8 cellular contexts compared by ENCODE assay signal in genomic region chr5:151079838-151080619, GRCh38. TPM values are rescaled to one million over a fixed set of nuclear protein-coding genes. Genes with fewer than 3 reads are reported as not detected.
DNase-seq lines count a peak whose midpoint lies in the region; ATAC-seq, FAIRE-seq and TF ChIP-seq lines count a peak whose summit lies in the region.

No MANE protein-coding gene starts in this region.

- peak overlapping the region; percentile 88 for H3K4me3 ChIP-seq in GM08714 (ENCODE audit: low read length)
- peak overlapping the region; percentile 89 for H3K4me3 ChIP-seq in Loucy (ENCODE audit: low read length, poor library complexity, severe bottlenecking)
- peak overlapping the region; percentile 80 for H3K4me3 ChIP-seq in astrocyte (ENCODE audit: insufficient read depth, low read depth, low read length)
- peak overlapping the region; percentile 82 to 88 (median 86) for H3K4me3 ChIP-seq in subcutaneous abdominal adipose tissue (ENCODE audit: low read depth in 1 of 5, low read length in 5 of 5)

- H4K20me1 ChIP-seq in Loucy (ENCODE audit: insufficient read depth, low read length, poor library complexity, severe bottlenecking), result peaks cover 51% of the 10 kb centered on the region
- peaks cover 16% of the 10 kb centered on the region for H4K20me1 ChIP-seq in astrocyte (ENCODE audit: insufficient read depth, low read length)

- H3K9me3 Mint-ChIP-seq in astrocyte (ENCODE audit: unreplicated experiment), result peaks cover 2% of the 10 kb centered on the region

- H3K9ac ChIP-seq in Loucy (ENCODE audit: low read depth, low read length, poor library complexity, severe bottlenecking), result peak overlapping the region; percentile 91
- peak overlapping the region; percentile 99 for H3K9ac ChIP-seq in astrocyte (ENCODE audit: low read length)
- peak overlapping the region; percentile 73 to 99 (median 95) for H3K9ac ChIP-seq in subcutaneous abdominal adipose tissue (ENCODE audit: low read length in 5 of 5)

- 0 out of 2 replicates have a peak, but pooled peaks cover 3% of the 10 kb centered on the region for H3F3A ChIP-seq in Loucy (ENCODE audit: low read depth)

- H3K36me3 Mint-ChIP-seq in astrocyte (ENCODE audit: low read depth, unreplicated experiment), result peaks cover 6% of the 10 kb centered on the region

- DNase-seq in astrocyte (ENCODE audit: low read depth) (peak; percentile 73), NCI-H1092 (lab: John Stamatoyannopoulos, UW) (no peak)

- peaks cover 67% of the 10 kb centered on the region for H3K4me1 ChIP-seq in Loucy (ENCODE audit: insufficient read depth, low read length, poor library complexity, severe bottlenecking)
- H3K4me1 ChIP-seq in astrocyte (ENCODE audit: insufficient read depth, low read length), result peaks cover 53% of the 10 kb centered on the region
- peaks cover 27 to 79% (median 71%) of the 10 kb centered on the region in 5 donors for H3K4me1 ChIP-seq in subcutaneous abdominal adipose tissue (ENCODE audit: control insufficient read depth in 5 of 5, insufficient read depth in 5 of 5, low read length in 5 of 5)

- H3K27me3 Mint-ChIP-seq in astrocyte (ENCODE audit: low read depth, unreplicated experiment), result no peaks in the 10 kb centered on the region

- H3K79me2 ChIP-seq in Loucy (ENCODE audit: insufficient read depth, low read length) (peaks cover 75% of the 10 kb centered on the region), astrocyte (ENCODE audit: insufficient read depth, low read length) (peaks cover 46% of the 10 kb centered on the region)

- H3K27ac ChIP-seq in astrocyte (ENCODE audit: low read depth, low read length) (peak overlapping the region; percentile 99), layer of hippocampus (ENCODE audit: low read depth, low read length) (peak overlapping the region; percentile 99), subcutaneous abdominal adipose tissue (ENCODE audit: low read depth, low read length) (peak overlapping the region; percentile 100)

- FAIRE-seq in astrocyte (lab: Jason Lieb, UNC), result peak; percentile 89

- H3K27me3 ChIP-seq in Loucy (ENCODE audit: insufficient read depth, low read length, poor library complexity, severe bottlenecking) (no peaks in the 10 kb centered on the region), astrocyte (ENCODE audit: insufficient read depth, low read length) (no peaks in the 10 kb centered on the region), layer of hippocampus (ENCODE audit: control insufficient read depth, insufficient read depth, low read length) (no peaks in the 10 kb centered on the region), subcutaneous abdominal adipose tissue (ENCODE audit: control insufficient read depth in 5 of 5, insufficient read depth in 4 of 5, low read length in 5 of 5) (peaks cover 0 to 2% (median 0%) of the 10 kb centered on the region in 5 donors)

- H3K4me3 Mint-ChIP-seq in astrocyte (ENCODE audit: unreplicated experiment), result peak overlapping the region; percentile 87

- no peaks in the 10 kb centered on the region for H3K9me3 ChIP-seq in Loucy (ENCODE audit: insufficient read depth, low read depth, low read length)
- H3K9me3 ChIP-seq in astrocyte (ENCODE audit: insufficient read depth, low read depth, low read length), result no peaks in the 10 kb centered on the region
- H3K9me3 ChIP-seq in subcutaneous abdominal adipose tissue (ENCODE audit: control insufficient read depth in 5 of 5, low read length in 5 of 5), result no peaks in the 10 kb centered on the region

- H3K4me1 Mint-ChIP-seq in astrocyte (ENCODE audit: low read depth, unreplicated experiment), result peaks cover 36% of the 10 kb centered on the region

- TF ChIP-seq CTCF in Loucy (conservative IDR thresholded peaks at IDR 0.05; ENCODE audit: low read length) (no peak), astrocyte (IDR thresholded peaks at IDR 0.05; ENCODE audit: insufficient read depth, low read depth, low read length) (no peak)

- ATAC-seq in HG02678 (IDR thresholded peaks at IDR 0.05; ENCODE audit: unreplicated experiment) (no peak), GM18909 (IDR thresholded peaks at IDR 0.05; ENCODE audit: poor library complexity, unreplicated experiment) (no peak)

- H3K9me2 ChIP-seq in Loucy (replicated peaks; ENCODE audit: low read depth, low read length), result no peaks in the 10 kb centered on the region

- peak overlapping the region; percentile 92 for H3K4me2 ChIP-seq in Loucy (ENCODE audit: low read depth, low read length, poor library complexity, severe bottlenecking)
- H3K4me2 ChIP-seq in astrocyte (ENCODE audit: low read length), result peak overlapping the region; percentile 89

- H3K36me3 ChIP-seq in Loucy (ENCODE audit: insufficient read depth, low read length) (no peaks in the 10 kb centered on the region), astrocyte (ENCODE audit: insufficient read depth, low read length) (no peaks in the 10 kb centered on the region), subcutaneous abdominal adipose tissue (ENCODE audit: control insufficient read depth in 5 of 5, insufficient read depth in 5 of 5, low read length in 5 of 5) (peaks cover 0 to 25% (median 6%) of the 10 kb centered on the region in 5 donors)

- H2AFZ ChIP-seq in Loucy (ENCODE audit: low read length) (peak overlapping the region; percentile 92), astrocyte (ENCODE audit: low read depth, low read length) (no peak overlapping the region)

- H3K27ac Mint-ChIP-seq in astrocyte (ENCODE audit: unreplicated experiment), result peak overlapping the region; percentile 85

RNA-seq across cellular contexts. Expression of gene TNIP1, which starts 0.8 kb away (rescaled TPM):
- total RNA-seq in astrocyte, result 98.5 and 119 TPM in 2 replicates

RNA-seq across cellular contexts. Expression of gene GPX3, which starts 59.6 kb away (rescaled TPM):
- total RNA-seq in astrocyte, result 12.2 and 15.6 TPM in 2 replicates
